In genomic region chr2:121041516-121041915, GRCh38 we compare ENCODE assay signal across 32 cellular contexts.
"Had no signal": no experiment of that assay in that cellular context is flagged by ENCODE, and none has a peak within 500 bp of the region (broad histone marks: within the 10 kb centered on the region; RNA-seq: fewer than 3 reads in every experiment).

No MANE protein-coding gene starts in this region.

- H3K27me3 ChIP-seq: MG63 had no signal

- H3K9me3 ChIP-seq: MG63 had no signal

- H3K4me3 ChIP-seq: MG63 had no signal

- H3K36me3 ChIP-seq: MG63 had no signal

- DNase-seq: Karpas-422, Kasumi-1, MG63, MM.1S, MV-4-11, NCI-H1048, NCI-H1092, NCI-H1092 treated with DMSO at 0.1 percent for 48 hours, NCI-H1105, NCI-H1105 treated with DMSO at 0.1 percent for 48 hours, NCI-H1417, NCI-H1417 treated with DMSO at 0.1 percent for 48 hours, NCI-H1436, NCI-H1436 treated with DMSO at 0.1 percent for 48 hours, NCI-H146, NCI-H1694, NCI-H1694 treated with DMSO at 0.1 percent for 48 hours, NCI-H187, NCI-H187 treated with DMSO at 0.1 percent for 48 hours, NCI-H1930, NCI-H2029, NCI-H2029 treated with DMSO at 0.1 percent for 48 hours, NCI-H2081, NCI-H2081 treated with DMSO at 0.1 percent for 48 hours, NCI-H2107, NCI-H2171, NCI-H2171 treated with DMSO at 0.1 percent for 48 hours, NCI-H2227 treated with DMSO at 0.1 percent for 48 hours, NCI-H226, NCI-H345, NCI-H446, NCI-H446 treated with DMSO at 0.1 percent for 48 hours had no signal
